Comparison of ENCODE assay signal across 26 cellular contexts in the genomic region with DNA sequence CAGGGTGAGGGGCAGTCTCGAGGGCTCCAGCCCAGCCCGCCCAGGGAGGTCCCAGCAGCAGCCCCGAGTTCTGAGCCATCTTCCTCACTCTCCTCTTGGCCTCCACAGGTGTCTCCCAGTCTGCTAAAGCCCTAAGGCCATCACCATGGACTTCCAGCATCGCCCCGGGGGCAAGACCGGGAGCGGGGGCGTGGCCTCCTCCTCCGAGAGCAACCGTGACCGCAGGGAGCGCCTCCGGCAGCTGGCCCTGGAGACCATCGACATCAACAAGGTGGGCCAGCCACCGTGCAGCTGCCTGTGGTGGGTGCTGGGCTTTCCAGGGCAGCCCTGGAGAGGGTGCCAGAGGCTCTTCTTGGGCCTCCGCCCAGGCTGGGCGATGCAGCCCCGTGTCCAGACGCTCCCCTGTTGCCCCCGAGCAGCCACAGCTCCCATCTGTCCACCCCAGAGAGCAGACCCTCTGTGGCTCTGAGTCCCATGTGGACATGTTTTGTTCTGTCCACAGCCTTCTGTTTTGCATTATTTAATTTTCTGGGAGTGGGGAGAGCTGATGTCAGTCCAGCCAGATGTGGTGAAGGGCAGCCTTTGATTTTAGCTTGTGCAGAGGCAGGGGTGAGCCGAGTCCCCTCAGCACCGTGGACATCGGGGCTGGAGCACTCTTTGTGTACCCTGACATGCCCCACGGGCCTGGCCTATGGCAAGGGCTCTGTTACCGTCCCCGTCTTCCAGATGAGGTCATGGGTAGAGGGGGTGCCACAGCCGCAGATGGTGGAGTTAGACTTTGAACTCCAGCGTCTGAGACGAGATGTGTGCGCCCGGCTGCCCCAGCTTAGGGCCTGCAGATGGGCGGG. TPM values are rescaled to one million over a fixed set of nuclear protein-coding genes. Genes with fewer than 3 reads are reported as not detected.
DNase-seq lines count a peak whose midpoint lies in the region; FAIRE-seq and TF ChIP-seq lines count a peak whose summit lies in the region.
"Had no signal": no experiment of that assay in that cellular context is flagged by ENCODE, and none has a peak within 500 bp of the region (broad histone marks: within the 10 kb centered on the region; RNA-seq: fewer than 3 reads in every experiment).

No MANE protein-coding gene starts in this region.

- H3K9me3 ChIP-seq in H1 (ENCODE audit: insufficient read depth in 2 of 2, low read depth in 1 of 2, low read length in 1 of 2): no peaks in the 10 kb centered on the region
- H3K9me3 ChIP-seq: gastrocnemius medialis, prostate gland, uterus had no signal

- no peak overlapping the region for H4K91ac ChIP-seq in H1 (replicated peaks; ENCODE audit: insufficient read length, low read length)

- peak overlapping the region; percentile 16; the same call in 1 of the 2 replicates for H4K8ac ChIP-seq in H1 (ENCODE audit: extremely low read depth, insufficient read depth, low read length)

- H3K4me3 Mint-ChIP-seq in progenitor cell of endocrine pancreas (ENCODE audit: low read depth): no peak overlapping the region
- H3K4me3 Mint-ChIP-seq: B cell had no signal

- H3K27me3 Mint-ChIP-seq in progenitor cell of endocrine pancreas: no peaks in the 10 kb centered on the region
- H3K27me3 Mint-ChIP-seq: B cell had no signal

- no peak overlapping the region for H2BK15ac ChIP-seq in H1 (ENCODE audit: low read length)

- no peaks in the 10 kb centered on the region; the same call in 1 of the 2 replicates for H3K23me2 ChIP-seq in H1 (ENCODE audit: low read depth, low read length)

- H2BK5ac ChIP-seq in H1 (ENCODE audit: low read depth, low read length): no peak overlapping the region

- peaks cover 38 to 64% of the 10 kb centered on the region in 2 experiments for H4K20me1 ChIP-seq in H1 (replicated peaks in 1 of 2; ENCODE audit: control insufficient read depth in 1 of 2, insufficient read depth in 2 of 2, low read length in 2 of 2)

- H3K23ac ChIP-seq in H1 (ENCODE audit: insufficient read length): no peak overlapping the region

- no peak overlapping the region for H3K4ac ChIP-seq in H1 (replicated peaks; ENCODE audit: insufficient read length, low read depth, low read length)

- H3K79me1 ChIP-seq in H1 (ENCODE audit: low read depth, low read length): peaks cover 20% of the 10 kb centered on the region

- TF ChIP-seq EP300 in H1 (IDR thresholded peaks at IDR 0.05; ENCODE audit: borderline replicate concordance in 1 of 2, low read depth in 2 of 2, low read length in 2 of 2): no peak

- peaks cover 8% of the 10 kb centered on the region for H3K36me3 Mint-ChIP-seq in progenitor cell of endocrine pancreas (ENCODE audit: insufficient read depth)

- peaks cover 31 to 56% of the 10 kb centered on the region in 2 experiments for H3K79me2 ChIP-seq in H1 (ENCODE audit: control insufficient read depth in 1 of 2, insufficient read depth in 2 of 2, low read length in 2 of 2)

- no peaks in the 10 kb centered on the region for H3K27me3 ChIP-seq in H1 (replicated peaks in 1 of 4; ENCODE audit: control insufficient read depth in 3 of 4, extremely low read depth in 1 of 4, insufficient read depth in 3 of 4, low read length in 3 of 4)
- H3K27me3 ChIP-seq: gastrocnemius medialis, uterus had no signal

- CTCF ChIA-PET in H1 (lab: Charles Lee; ENCODE audit: partially characterized antibody): interaction anchor here (1.1 to 1.2 kb wide), 2 partner anchors 10 to 11 kb away, joined by 4 to 5 read pairs; no protein-coding TSS in a partner anchor

- H3K56ac ChIP-seq in H1 (replicated peaks; ENCODE audit: insufficient read length, low read depth, low read length): no peak overlapping the region

- no peak overlapping the region for H3K4me2 ChIP-seq in H1 (ENCODE audit: insufficient read depth in 1 of 2, low read depth in 2 of 2, low read length in 2 of 2)
- H3K4me2 ChIP-seq: smooth muscle cell had no signal

- no peak overlapping the region for H4K5ac ChIP-seq in H1 (ENCODE audit: insufficient read length, low read depth, low read length)

- POLR2A ChIA-PET in H1 (lab: Charles Lee; ENCODE audit: partially characterized antibody): interaction anchor here (0.8 to 10.3 kb wide), 5 partner anchors 13 to 29 kb away, joined by 3 to 206 read pairs (median 5); a partner anchor contains a TSS

- no peak for FAIRE-seq in H1 (lab: Jason Lieb, UNC)
- FAIRE-seq: GM19239 had no signal

- no peak for TF ChIP-seq RAD21 in H1 (IDR thresholded peaks at IDR 0.05 in 1 of 2, conservative IDR thresholded peaks at IDR 0.05 in 1 of 2; ENCODE audit: low read depth in 2 of 2, low read length in 2 of 2)

- H3K18ac ChIP-seq in H1 (ENCODE audit: extremely low read depth, low read length): no peak overlapping the region; the same call in 1 of the 2 replicates

- no peak overlapping the region for H3K4me3 ChIP-seq in H1 (ENCODE audit: extremely low read depth in 1 of 4, insufficient read depth in 2 of 4, low read depth in 3 of 4, low read length in 4 of 4)
- H3K4me3 ChIP-seq: gastrocnemius medialis, prostate gland, smooth muscle cell, uterus had no signal

- peak overlapping the region; percentile 69 for H3K27ac Mint-ChIP-seq in progenitor cell of endocrine pancreas
- H3K27ac Mint-ChIP-seq: B cell had no signal

- peaks cover 28 to 49% (median 45%) of the 10 kb centered on the region in 4 experiments for H3K36me3 ChIP-seq in H1 (ENCODE audit: control insufficient read depth in 2 of 4, insufficient read depth in 4 of 4, low read length in 3 of 4)
- H3K36me3 ChIP-seq: uterus had no signal

- H3K9me3 Mint-ChIP-seq in progenitor cell of endocrine pancreas (ENCODE audit: low read depth): no peaks in the 10 kb centered on the region

- no peak overlapping the region for H2AFZ ChIP-seq in H1 (ENCODE audit: low read length)

- H2BK12ac ChIP-seq in H1 (ENCODE audit: low read depth, low read length): no peak overlapping the region

- peaks cover 20% of the 10 kb centered on the region for H3K4me1 Mint-ChIP-seq in progenitor cell of endocrine pancreas (ENCODE audit: low read depth)

- peaks cover 0 to 16% (median 8%) of the 10 kb centered on the region in 4 experiments; a peak in 5 of 7 replicates for H3K4me1 ChIP-seq in H1 (replicated peaks in 1 of 4; ENCODE audit: control insufficient read depth in 3 of 4, insufficient read depth in 4 of 4, low read length in 3 of 4)

- no peak overlapping the region for H2BK120ac ChIP-seq in H1 (replicated peaks; ENCODE audit: low read depth, low read length)

- H3K14ac ChIP-seq in H1 (ENCODE audit: insufficient read length): no peak overlapping the region

- no peak overlapping the region for H3K9ac ChIP-seq in H1 (replicated peaks in 1 of 4; ENCODE audit: extremely low read depth in 1 of 4, low read depth in 3 of 4, low read length in 3 of 4)

- DNase-seq in NCI-H1417 (lab: John Stamatoyannopoulos, UW) (peak in 2 of 3 experiments; percentile 16 to 48), NCI-H1417 treated with DMSO at 0.1 percent for 48 hours (lab: John Stamatoyannopoulos, UW) (no peak), H1 (ENCODE audit: low read depth in 1 of 2, low spot score in 2 of 2) (no peak), progenitor cell of endocrine pancreas (ENCODE audit: low spot score, unreplicated experiment) (no peak), T-helper 1 cell (no peak)
- DNase-seq in stimulated activated CD4-positive, alpha-beta T cell treated with anti-CD3 and anti-CD28 coated beads, Interleukin-12 subunit alpha, Interleukin-12 subunit beta, amount 100 ng/mL, for 4 hours: no peak
- DNase-seq: 8988T; activated CD4-positive, alpha-beta T cell treated with anti-CD3 and anti-CD28 coated beads, Interleukin-2, amount 50 U/mL, for 4 hours; activated gamma-delta T cell treated with Interleukin-2 at 50 U/mL for 16 hours; amniotic stem cell; Calu3; gastrocnemius medialis; NCI-H2171; stimulated activated CD4-positive, alpha-beta T cell treated with anti-CD3 and anti-CD28 coated beads, Interleukin-4, amount 100 ng/mL, for 24 hours; uterus had no signal

- no peak overlapping the region for H3K27ac ChIP-seq in H1 (ENCODE audit: low read depth, low read length)
- H3K27ac ChIP-seq: prostate gland, uterus, VCaP had no signal

- no peak for TF ChIP-seq POLR2A in H1 (IDR thresholded peaks at IDR 0.05; ENCODE audit: control extremely low read depth in 1 of 2, low read depth in 2 of 2, low read length in 2 of 2)

- WGBS in H1 (ENCODE audit: extremely low coverage in 1 of 2, insufficient coverage in 1 of 2, insufficient read length in 1 of 2, insufficient replicate concordance in 2 of 2, low coverage in 1 of 2, low lambda C conversion rate in 2 of 2, missing lambda C conversion rate in 1 of 2), 2 experiments: 93% methylated on average over 31 of the region's 32 CpGs; no CpG with 5 or more reads in 1 of the 2 experiments

- H2BK20ac ChIP-seq in H1 (ENCODE audit: low read length): no peak overlapping the region

- no peak overlapping the region for H2AK5ac ChIP-seq in H1 (ENCODE audit: low read depth, low read length)

- TF ChIP-seq CTCF in H1 (IDR thresholded peaks at IDR 0.05; ENCODE audit: control extremely low read depth in 1 of 3, insufficient read depth in 1 of 3, low read depth in 1 of 3, low read length in 3 of 3) (no peak), progenitor cell of endocrine pancreas (IDR thresholded peaks at IDR 0.05; ENCODE audit: unreplicated experiment) (no peak)

RNA-seq across cellular contexts. Expression of a gene that starts 5.6 kb away (rescaled TPM):
- total RNA-seq in H1 (2021; fragmentation: NEBNext Ultra II Directional; extraction: Animal tissue kit (Norgen Biotek cat#: 25700)): 13.0 and 15.4 TPM in 2 replicates
- polyA plus RNA-seq in H1 (2011; rRNA removed): 10.5 and 19.3 TPM in 2 replicates
- 10.1 TPM for polyA plus RNA-seq in H1 (2011; cell fraction: cytosol; rRNA removed)
- 104 TPM for polyA plus RNA-seq in H1 (2011; cell fraction: nucleus; rRNA removed)
- polyA plus RNA-seq in H1 (2012, experiment 1 of 2): 12.7 to 23.7 TPM (median 18.4 TPM) in 4 replicates
- polyA plus RNA-seq in H1 (2012, experiment 2 of 2): 9.0 TPM
- 6.7 TPM for polyA plus RNA-seq in H1 (2013, experiment 1 of 2)
- 5.6 TPM for polyA plus RNA-seq in H1 (2013, experiment 2 of 2)
- 0.46 and 0.63 TPM in 2 replicates for polyA minus RNA-seq in H1 (2011; rRNA and poly(A)+ RNA removed)
- 3.1 TPM for polyA minus RNA-seq in H1 (2011; cell fraction: cytosol; rRNA and poly(A)+ RNA removed)
- 13.1 TPM for polyA minus RNA-seq in H1 (2011; cell fraction: nucleus; rRNA and poly(A)+ RNA removed)
- 58.4 and 71.3 TPM in 2 replicates for total RNA-seq in progenitor cell of endocrine pancreas

RNA-seq across cellular contexts. Expression of a gene that starts 6.9 kb away (rescaled TPM):
- total RNA-seq in H1 (2021; fragmentation: NEBNext Ultra II Directional; extraction: Animal tissue kit (Norgen Biotek cat#: 25700)): 142 and 146 TPM in 2 replicates
- 15.3 and 31.2 TPM in 2 replicates for polyA plus RNA-seq in H1 (2011; rRNA removed)
- 22.1 TPM for polyA plus RNA-seq in H1 (2011; cell fraction: cytosol; rRNA removed)
- polyA plus RNA-seq in H1 (2011; cell fraction: nucleus; rRNA removed): 171 TPM
- 97.0 to 157 TPM (median 147 TPM) in 4 replicates for polyA plus RNA-seq in H1 (2012, experiment 1 of 2)
- polyA plus RNA-seq in H1 (2012, experiment 2 of 2): 117 TPM
- 109 TPM for polyA plus RNA-seq in H1 (2013, experiment 1 of 2)
- 101 TPM for polyA plus RNA-seq in H1 (2013, experiment 2 of 2)
- polyA minus RNA-seq in H1 (2011; rRNA and poly(A)+ RNA removed): 18.4 and 22.8 TPM in 2 replicates
- polyA minus RNA-seq in H1 (2011; cell fraction: cytosol; rRNA and poly(A)+ RNA removed): 64.4 TPM
- polyA minus RNA-seq in H1 (2011; cell fraction: nucleus; rRNA and poly(A)+ RNA removed): 112 TPM
- total RNA-seq in progenitor cell of endocrine pancreas: 152 and 156 TPM in 2 replicates

RNA-seq across cellular contexts. Expression of a gene that starts 7.4 kb away (rescaled TPM):
- total RNA-seq in H1 (2021; fragmentation: NEBNext Ultra II Directional; extraction: Animal tissue kit (Norgen Biotek cat#: 25700)): 135 TPM in 2 replicates
- polyA plus RNA-seq in H1 (2011; rRNA removed): 187 and 235 TPM in 2 replicates
- polyA plus RNA-seq in H1 (2011; cell fraction: cytosol; rRNA removed): 217 TPM
- 175 TPM for polyA plus RNA-seq in H1 (2011; cell fraction: nucleus; rRNA removed)
- polyA plus RNA-seq in H1 (2012, experiment 1 of 2): 118 to 165 TPM (median 146 TPM) in 4 replicates
- 185 TPM for polyA plus RNA-seq in H1 (2012, experiment 2 of 2)
- 108 TPM for polyA plus RNA-seq in H1 (2013, experiment 1 of 2)
- 117 TPM for polyA plus RNA-seq in H1 (2013, experiment 2 of 2)
- 29.0 and 35.2 TPM in 2 replicates for polyA minus RNA-seq in H1 (2011; rRNA and poly(A)+ RNA removed)
- polyA minus RNA-seq in H1 (2011; cell fraction: cytosol; rRNA and poly(A)+ RNA removed): 43.3 TPM
- polyA minus RNA-seq in H1 (2011; cell fraction: nucleus; rRNA and poly(A)+ RNA removed): 40.6 TPM
- 116 and 119 TPM in 2 replicates for total RNA-seq in progenitor cell of endocrine pancreas

RNA-seq across cellular contexts. Expression of a gene that starts 12.7 kb away (rescaled TPM):
- total RNA-seq in H1 (2021; fragmentation: NEBNext Ultra II Directional; extraction: Animal tissue kit (Norgen Biotek cat#: 25700)): 0.56 and 1.7 TPM in 2 replicates
- polyA plus RNA-seq in H1 (2011; rRNA removed): 0.24 and 0.53 TPM in 2 replicates
- 0.41 TPM for polyA plus RNA-seq in H1 (2011; cell fraction: cytosol; rRNA removed)
- 0.10 TPM for polyA plus RNA-seq in H1 (2011; cell fraction: nucleus; rRNA removed)
- polyA plus RNA-seq in H1 (2012, experiment 1 of 2): 0.40 to 2.0 TPM (median 1.1 TPM) in 3 of 4 replicates, not detected in the other
- not detected for polyA plus RNA-seq in H1 (2012, experiment 2 of 2)
- 0.83 TPM for polyA plus RNA-seq in H1 (2013, experiment 1 of 2)
- 0.96 TPM for polyA plus RNA-seq in H1 (2013, experiment 2 of 2)
- not detected in 2 replicates for polyA minus RNA-seq in H1 (2011; rRNA and poly(A)+ RNA removed)
- not detected for polyA minus RNA-seq in H1 (2011; cell fraction: cytosol; rRNA and poly(A)+ RNA removed)
- polyA minus RNA-seq in H1 (2011; cell fraction: nucleus; rRNA and poly(A)+ RNA removed): not detected
- total RNA-seq in progenitor cell of endocrine pancreas: 1.00 and 1.6 TPM in 2 replicates
- total RNA-seq: dermis microvascular lymphatic vessel endothelial cell; mesenteric fat pad; Right ventricle myocardium inferior; smooth muscle cell; subcutaneous adipose tissue; T-helper 1 cell treated with Interleukin-12 subunit alpha and Interleukin-12 subunit beta and Interleukin-4 antibody, amounts not matched to agents 30 ng/mL and 1 ng/mL, for 36 hours; uterus had no signal
- polyA plus RNA-seq: smooth muscle cell had no signal

RNA-seq across cellular contexts. Expression of a gene that starts 38.5 kb away (rescaled TPM):
- not detected in 2 replicates for total RNA-seq in H1 (2021; fragmentation: NEBNext Ultra II Directional; extraction: Animal tissue kit (Norgen Biotek cat#: 25700))
- polyA plus RNA-seq in H1 (2011; rRNA removed): not detected in 2 replicates
- polyA plus RNA-seq in H1 (2011; cell fraction: cytosol; rRNA removed): not detected
- polyA plus RNA-seq in H1 (2011; cell fraction: nucleus; rRNA removed): not detected
- 0.06 to 0.11 TPM in 2 of 4 replicates, not detected in the others for polyA plus RNA-seq in H1 (2012, experiment 1 of 2)
- not detected for polyA plus RNA-seq in H1 (2012, experiment 2 of 2)
- not detected for polyA plus RNA-seq in H1 (2013, experiment 1 of 2)
- not detected for polyA plus RNA-seq in H1 (2013, experiment 2 of 2)
- not detected in 2 replicates for polyA minus RNA-seq in H1 (2011; rRNA and poly(A)+ RNA removed)
- not detected for polyA minus RNA-seq in H1 (2011; cell fraction: cytosol; rRNA and poly(A)+ RNA removed)
- not detected for polyA minus RNA-seq in H1 (2011; cell fraction: nucleus; rRNA and poly(A)+ RNA removed)
- not detected in 2 replicates for total RNA-seq in progenitor cell of endocrine pancreas
- total RNA-seq: Calu3, smooth muscle cell had no signal
- polyA plus RNA-seq: neural cell had no signal

Comparison
In these comparisons a context has a peak if more than half of its experiments do, and no peak if none do; other contexts are left out.
1. DNase-seq: peak in NCI-H1417 (2 of 3); none in NCI-H1417 treated with DMSO at 0.1 percent for 48 hours (single experiment), H1 (0 of 2), progenitor cell of endocrine pancreas (single experiment), T-helper 1 cell (0 of 5) and stimulated activated CD4-positive, alpha-beta T cell treated with anti-CD3 and anti-CD28 coated beads, Interleukin-12 subunit alpha, Interleukin-12 subunit beta, amount 100 ng/mL, for 4 hours (single experiment).